ENCODE assay signal across 1 cellular context in genomic region chr12:11652351-11653040, GRCh38.
TF ChIP-seq lines count a peak whose summit lies in the region.

No MANE protein-coding gene starts in this region.

TF ChIP-seq in GM12878, 131 proteins besides CTCF, POLR2A, EP300 and RAD21 (continued from another document):
- TF ChIP-seq CHD1 (IDR thresholded peaks at IDR 0.05; ENCODE audit: low read depth, low read length) (0 out of 2 replicates have a peak, but pooled peaks have one; percentile 16), POLR2AphosphoS5 (IDR thresholded peaks at IDR 0.05; ENCODE audit: low read length) (peak; percentile 96), TCF12 (IDR thresholded peaks at IDR 0.05; ENCODE audit: low read depth, low read length) (no peak), MYC (IDR thresholded peaks at IDR 0.05; ENCODE audit: insufficient read depth, insufficient read length, insufficient replicate concordance, low read length, severe bottlenecking) (no peak), IRF5 (IDR thresholded peaks at IDR 0.05; ENCODE audit: borderline replicate concordance) (no peak), ZBTB40 (IDR thresholded peaks at IDR 0.05; ENCODE audit: borderline replicate concordance) (no peak), SMAD1 (IDR thresholded peaks at IDR 0.05; ENCODE audit: low read depth, partially characterized antibody) (peak; percentile 81), BMI1 (IDR thresholded peaks at IDR 0.05; ENCODE audit: borderline replicate concordance) (0 out of 2 replicates have a peak, but pooled peaks have one; percentile 5), PAX5 (IDR thresholded peaks at IDR 0.05; ENCODE audit: borderline replicate concordance, low read depth, low read length) (peak; percentile 60; the same call in 1 of the 2 replicates), ZZZ3 (IDR thresholded peaks at IDR 0.05; ENCODE audit: control insufficient read depth, insufficient read length, low read depth) (no peak)
